10 cellular contexts compared by ENCODE assay signal in genomic region chr18:60090170-60090569, GRCh38.
DNase-seq lines count a peak whose midpoint lies in the region; ATAC-seq and TF ChIP-seq lines count a peak whose summit lies in the region.
"Had no signal": no experiment of that assay in that cellular context is flagged by ENCODE, and none has a peak within 500 bp of the region (broad histone marks: within the 10 kb centered on the region; RNA-seq: fewer than 3 reads in every experiment).

No MANE protein-coding gene starts in this region.

- H3K9me3 Mint-ChIP-seq in activated naive CD8-positive, alpha-beta T cell treated with anti-CD3 and anti-CD28 coated beads, Interleukin-2, amount 50 U/mL, for 24 hours = peaks cover 5% of the 10 kb centered on the region

- H3K36me3 ChIP-seq in Loucy (ENCODE audit: insufficient read depth, low read length) = no peaks in the 10 kb centered on the region

- H4K20me1 ChIP-seq in Loucy (ENCODE audit: insufficient read depth, low read length, poor library complexity, severe bottlenecking) = no peaks in the 10 kb centered on the region

- no peak overlapping the region for H3K27ac Mint-ChIP-seq in activated naive CD8-positive, alpha-beta T cell treated with anti-CD3 and anti-CD28 coated beads, Interleukin-2, amount 50 U/mL, for 24 hours

- H3K9me2 ChIP-seq in Loucy (replicated peaks; ENCODE audit: low read depth, low read length) = no peaks in the 10 kb centered on the region

- TF ChIP-seq CTCF in Loucy (conservative IDR thresholded peaks at IDR 0.05; ENCODE audit: low read length) (peak; percentile 72), epithelial cell of esophagus (IDR thresholded peaks at IDR 0.05; ENCODE audit: insufficient read depth, low read depth, low read length, missing control alignments) (peak; percentile 21)

- no peaks in the 10 kb centered on the region for H3K4me1 ChIP-seq in Loucy (ENCODE audit: insufficient read depth, low read length, poor library complexity, severe bottlenecking)

- H3F3A ChIP-seq in Loucy (ENCODE audit: low read depth) = no peaks in the 10 kb centered on the region

- DNase-seq in D341Med (ENCODE audit: low spot score) (peak; percentile 61), epithelial cell of esophagus (ENCODE audit: low read depth) (peak; percentile 14), middle frontal gyrus (ENCODE audit: extremely low spot score, low spot score) (no peak), DMS79 treated with DMSO at 0.1 percent for 48 hours (lab: John Stamatoyannopoulos, UW) (no peak)
- no peak for DNase-seq in activated naive CD8-positive, alpha-beta T cell treated with anti-CD3 and anti-CD28 coated beads, Interleukin-2, amount 50 U/mL, for 24 hours
- no peak for DNase-seq in stimulated activated CD4-positive, alpha-beta T cell treated with anti-CD3 and anti-CD28 coated beads, Interleukin-4, amount 100 ng/mL, for 1 hour
- DNase-seq: activated T-cell treated with anti-CD3 and anti-CD28 coated beads, Interleukin-2, amount 50 U/mL, for 1 hour had no signal

- no peak overlapping the region for H3K4me3 ChIP-seq in Loucy (ENCODE audit: low read length, poor library complexity, severe bottlenecking)
- no peak overlapping the region for H3K4me3 ChIP-seq in epithelial cell of esophagus (ENCODE audit: low read length)

- no peak overlapping the region for H3K9ac ChIP-seq in Loucy (ENCODE audit: low read depth, low read length, poor library complexity, severe bottlenecking)

- H2AFZ ChIP-seq in Loucy (ENCODE audit: low read length) = no peak overlapping the region

- H3K27me3 ChIP-seq in Loucy (ENCODE audit: insufficient read depth, low read length, poor library complexity, severe bottlenecking) = no peaks in the 10 kb centered on the region

- H3K27me3 Mint-ChIP-seq in activated naive CD8-positive, alpha-beta T cell treated with anti-CD3 and anti-CD28 coated beads, Interleukin-2, amount 50 U/mL, for 24 hours = no peaks in the 10 kb centered on the region

- no peak overlapping the region for H3K4me2 ChIP-seq in Loucy (ENCODE audit: low read depth, low read length, poor library complexity, severe bottlenecking)

- peak; percentile 60 for ATAC-seq in GM19467 (IDR thresholded peaks at IDR 0.05; ENCODE audit: unreplicated experiment)
- ATAC-seq in activated naive CD8-positive, alpha-beta T cell treated with anti-CD3 and anti-CD28 coated beads, Interleukin-2, amount 50 U/mL, for 24 hours = no peak

- H3K36me3 Mint-ChIP-seq in activated naive CD8-positive, alpha-beta T cell treated with anti-CD3 and anti-CD28 coated beads, Interleukin-2, amount 50 U/mL, for 24 hours (ENCODE audit: low read depth) = no peaks in the 10 kb centered on the region

- H3K4me3 Mint-ChIP-seq in activated naive CD8-positive, alpha-beta T cell treated with anti-CD3 and anti-CD28 coated beads, Interleukin-2, amount 50 U/mL, for 24 hours = no peak overlapping the region
- H3K4me3 Mint-ChIP-seq: neural crest cell had no signal

- H3K9me3 ChIP-seq in Loucy (ENCODE audit: insufficient read depth, low read depth, low read length) = peaks cover 8% of the 10 kb centered on the region; the same call in 1 of the 2 replicates

- no peaks in the 10 kb centered on the region for H3K4me1 Mint-ChIP-seq in activated naive CD8-positive, alpha-beta T cell treated with anti-CD3 and anti-CD28 coated beads, Interleukin-2, amount 50 U/mL, for 24 hours
- H3K4me1 Mint-ChIP-seq: neural crest cell had no signal

- no peaks in the 10 kb centered on the region for H3K79me2 ChIP-seq in Loucy (ENCODE audit: insufficient read depth, low read length)

Comparison
In these comparisons a context has a peak if more than half of its experiments do, and no peak if none do; other contexts are left out.
1. DNase-seq: peak in D341Med (single experiment) and epithelial cell of esophagus (single experiment); none in middle frontal gyrus (single experiment), activated naive CD8-positive, alpha-beta T cell treated with anti-CD3 and anti-CD28 coated beads, Interleukin-2, amount 50 U/mL, for 24 hours (single experiment), stimulated activated CD4-positive, alpha-beta T cell treated with anti-CD3 and anti-CD28 coated beads, Interleukin-4, amount 100 ng/mL, for 1 hour (single experiment) and DMS79 treated with DMSO at 0.1 percent for 48 hours (single experiment).